33 cellular contexts compared by ENCODE assay signal in the genomic region with DNA sequence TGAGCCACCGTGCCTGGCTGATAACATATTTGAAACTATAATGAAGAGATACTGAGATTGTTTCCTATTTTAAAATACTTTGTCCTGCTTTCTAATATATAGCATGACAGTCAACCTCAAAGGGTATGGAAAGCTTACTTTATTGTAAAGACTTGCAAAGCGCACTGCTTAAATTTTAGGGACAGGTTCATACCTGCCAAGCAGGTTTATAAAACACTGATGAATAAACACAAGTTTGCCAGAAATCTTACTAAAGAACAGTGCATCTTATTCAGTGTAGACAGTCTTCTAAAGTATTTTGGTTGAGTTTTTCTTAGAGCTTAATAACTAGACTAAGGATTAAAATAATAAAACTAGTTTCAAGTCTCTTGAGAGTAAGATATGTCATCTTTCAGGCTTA. TPM values are rescaled to one million over a fixed set of nuclear protein-coding genes. Genes with fewer than 3 reads are reported as not detected.
"Had no signal": no experiment of that assay in that cellular context is flagged by ENCODE, and none has a peak within 500 bp of the region (broad histone marks: within the 10 kb centered on the region; RNA-seq: fewer than 3 reads in every experiment).

No MANE protein-coding gene starts in this region.

- H3K27me3 Mint-ChIP-seq: activated naive CD8-positive, alpha-beta T cell; dendritic cell treated with granulocyte-macrophage colony-stimulating factor and Interleukin-4, amounts not matched to agents 40 ng/mL and 50 ng/mL, for 4 days; memory B cell; naive thymus-derived CD8-positive, alpha-beta T cell; stimulated activated naive CD8-positive, alpha-beta T cell treated with anti-CD3 and anti-CD28 coated beads, Interleukin-15, Interleukin-2, amounts not matched to agents 100 ng/mL and 50 ng/mL, for 24 hours had no signal

- H3K4me1 Mint-ChIP-seq: neural crest cell; stimulated activated effector memory CD8-positive, alpha-beta T cell treated with anti-CD3 and anti-CD28 coated beads, Interleukin-12 subunit alpha, Interleukin-12 subunit beta, amount 100 ng/mL, for 72 hours had no signal

- DNase-seq: activated CD4-positive, alpha-beta T cell treated with anti-CD3 and anti-CD28 coated beads for 4 hours; activated CD4-positive, alpha-beta T cell treated with anti-CD3 and anti-CD28 coated beads, Interleukin-2, amount 50 U/mL, for 4 hours; activated effector memory CD4-positive, alpha-beta T cell treated with Interleukin-2 at 50 U/mL for 16 hours; activated naive CD4-positive, alpha-beta T cell treated with Interleukin-2 at 50 U/mL for 16 hours; activated T-cell treated with anti-CD3 and anti-CD28 coated beads for 4 hours; activated T-cell treated with anti-CD3 and anti-CD28 coated beads, Interleukin-2, amount 50 U/mL, for 72 hours; brain microvascular endothelial cell; central memory CD4-positive, alpha-beta T cell; endodermal cell; kidney; left colon; naive thymus-derived CD8-positive, alpha-beta T cell; nucleus accumbens; pancreas; retina; sigmoid colon; small intestine; stimulated activated CD4-positive, alpha-beta T cell treated with anti-CD3 and anti-CD28 coated beads, Interleukin-4, amount 100 ng/mL, for 24 hours; uterus had no signal

- H3K27ac ChIP-seq: brain microvascular endothelial cell, gastroesophageal sphincter, hepatocyte, pancreas, prostate gland, sigmoid colon, thoracic aorta, uterus had no signal

- H3K4me3 Mint-ChIP-seq: activated naive CD8-positive, alpha-beta T cell; activated T-cell treated with anti-CD3 and anti-CD28 coated beads, Interleukin-2, amount 50 U/mL, for 72 hours; dendritic cell treated with granulocyte-macrophage colony-stimulating factor and Interleukin-4, amounts not matched to agents 40 ng/mL and 50 ng/mL, for 4 days; endodermal cell; memory B cell; naive thymus-derived CD8-positive, alpha-beta T cell; neural crest cell; stimulated activated effector memory CD8-positive, alpha-beta T cell treated with anti-CD3 and anti-CD28 coated beads, Interleukin-12 subunit alpha, Interleukin-12 subunit beta, amount 100 ng/mL, for 72 hours; stimulated activated naive CD8-positive, alpha-beta T cell treated with anti-CD3 and anti-CD28 coated beads, Interleukin-15, Interleukin-2, amounts not matched to agents 100 ng/mL and 50 ng/mL, for 24 hours had no signal

- FAIRE-seq: astrocyte, kidney, pancreas, small intestine had no signal

- H3K36me3 Mint-ChIP-seq: stimulated activated effector memory CD8-positive, alpha-beta T cell treated with anti-CD3 and anti-CD28 coated beads, Interleukin-12 subunit alpha, Interleukin-12 subunit beta, amount 100 ng/mL, for 72 hours had no signal

- H3K9me3 Mint-ChIP-seq: stimulated activated effector memory CD8-positive, alpha-beta T cell treated with anti-CD3 and anti-CD28 coated beads, Interleukin-12 subunit alpha, Interleukin-12 subunit beta, amount 100 ng/mL, for 72 hours; stimulated activated naive CD8-positive, alpha-beta T cell treated with anti-CD3 and anti-CD28 coated beads, Interleukin-15, Interleukin-2, amounts not matched to agents 100 ng/mL and 50 ng/mL, for 24 hours had no signal

- H3K27ac Mint-ChIP-seq: activated naive CD8-positive, alpha-beta T cell; activated T-cell treated with anti-CD3 and anti-CD28 coated beads, Interleukin-2, amount 50 U/mL, for 72 hours; dendritic cell treated with granulocyte-macrophage colony-stimulating factor and Interleukin-4, amounts not matched to agents 40 ng/mL and 50 ng/mL, for 4 days; endodermal cell; memory B cell; naive thymus-derived CD8-positive, alpha-beta T cell; stimulated activated effector memory CD8-positive, alpha-beta T cell treated with anti-CD3 and anti-CD28 coated beads, Interleukin-12 subunit alpha, Interleukin-12 subunit beta, amount 100 ng/mL, for 72 hours; stimulated activated naive CD8-positive, alpha-beta T cell treated with anti-CD3 and anti-CD28 coated beads, Interleukin-15, Interleukin-2, amounts not matched to agents 100 ng/mL and 50 ng/mL, for 24 hours had no signal

RNA-seq across cellular contexts. Expression of a gene that starts 4.8 kb away (rescaled TPM):
- total RNA-seq: activated T-cell treated with anti-CD3 and anti-CD28 coated beads, Interleukin-2, amount 50 U/mL, for 72 hours; astrocyte; endodermal cell; gastroesophageal sphincter; hepatocyte; kidney; left colon; liver; naive thymus-derived CD8-positive, alpha-beta T cell; neural crest cell; pancreas; prostate gland; sigmoid colon; subcutaneous adipose tissue; T-helper 1 cell treated with Interleukin-12 subunit alpha and Interleukin-12 subunit beta and Interleukin-4 antibody, amounts not matched to agents 30 ng/mL and 1 ng/mL, for 36 hours; thoracic aorta; uterus had no signal
- polyA plus RNA-seq: hepatocyte; liver; naive thymus-derived CD8-positive, alpha-beta T cell; pancreas; sigmoid colon; small intestine had no signal
